In the genomic region with DNA sequence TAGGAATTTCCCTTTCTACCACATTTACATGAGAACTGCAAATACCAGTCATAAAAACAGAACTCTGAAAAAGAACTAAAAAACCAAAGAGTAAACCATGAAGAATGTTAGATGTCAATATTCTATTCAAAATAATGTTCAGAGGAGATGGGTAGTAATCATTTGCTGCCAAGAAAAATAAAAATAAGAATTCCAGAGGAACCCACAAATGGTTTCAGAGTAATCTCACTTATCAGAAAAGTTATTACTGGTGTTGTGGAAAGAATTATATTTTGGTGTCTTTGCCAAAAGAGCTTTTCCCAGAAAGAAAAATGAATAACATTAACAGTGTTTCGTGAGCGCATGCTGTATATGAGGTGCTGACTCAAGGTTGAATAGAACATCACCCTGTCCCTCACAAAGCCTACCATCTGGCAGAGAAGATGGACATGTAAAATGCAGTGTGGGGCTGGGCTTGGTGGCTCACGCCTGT, we compare ENCODE assay signal across 1 cellular context.
TF ChIP-seq lines count a peak whose summit lies in the region.

No MANE protein-coding gene starts in this region.

TF ChIP-seq in IMR-90, 13 proteins besides CTCF, POLR2A, EP300 and RAD21 (continued from another document):
- TF ChIP-seq RFX5 (IDR thresholded peaks at IDR 0.05; ENCODE audit: low read depth, low read length): no peak
- TF ChIP-seq FOS (IDR thresholded peaks at IDR 0.05; ENCODE audit: low read depth, low read length): no peak
- no peak for TF ChIP-seq CEBPB (IDR thresholded peaks at IDR 0.05; ENCODE audit: low read depth, low read length)
